25 cellular contexts compared by ENCODE assay signal in genomic region chr17:66954632-66955031, GRCh38. TPM values are rescaled to one million over a fixed set of nuclear protein-coding genes. Genes with fewer than 3 reads are reported as not detected.
"Had no signal": no experiment of that assay in that cellular context is flagged by ENCODE, and none has a peak within 500 bp of the region (broad histone marks: within the 10 kb centered on the region; RNA-seq: fewer than 3 reads in every experiment).

No MANE protein-coding gene starts in this region.

- H3K36me3 ChIP-seq: left ventricle myocardium inferior, pancreas, prostate gland, sigmoid colon, spleen, suprapubic skin, thoracic aorta, tibial artery, uterus had no signal

- H3K9me3 Mint-ChIP-seq: naive B cell; natural killer cell; stimulated activated effector memory CD8-positive, alpha-beta T cell treated with anti-CD3 and anti-CD28 coated beads, Interleukin-12 subunit alpha, Interleukin-12 subunit beta, amount 100 ng/mL, for 72 hours; stimulated activated naive CD8-positive, alpha-beta T cell treated with anti-CD3 and anti-CD28 coated beads, Interleukin-15, Interleukin-2, amounts not matched to agents 100 ng/mL and 50 ng/mL, for 24 hours had no signal

- DNase-seq: left ventricle myocardium inferior; mesendoderm; naive B cell; natural killer cell; nephron progenitor cell; pancreas; retina; right cardiac atrium; sigmoid colon; small intestine; spleen; stimulated activated CD4-positive, alpha-beta T cell treated with anti-CD3 and anti-CD28 coated beads, Interleukin-4, amount 100 ng/mL, for 24 hours; stimulated activated naive CD4-positive, alpha-beta T cell; tibial artery; uterus had no signal

- FAIRE-seq: pancreas, small intestine had no signal

- H3K4me1 Mint-ChIP-seq: naive B cell; natural killer cell; nephron progenitor cell; stimulated activated effector memory CD8-positive, alpha-beta T cell treated with anti-CD3 and anti-CD28 coated beads, Interleukin-12 subunit alpha, Interleukin-12 subunit beta, amount 100 ng/mL, for 72 hours had no signal

- H3K27me3 ChIP-seq: pancreas, sigmoid colon, uterus had no signal

- H3K36me3 Mint-ChIP-seq: naive B cell; natural killer cell; stimulated activated effector memory CD8-positive, alpha-beta T cell treated with anti-CD3 and anti-CD28 coated beads, Interleukin-12 subunit alpha, Interleukin-12 subunit beta, amount 100 ng/mL, for 72 hours; type B pancreatic cell had no signal

- H3K4me3 ChIP-seq: left ventricle myocardium inferior, lung, pancreas, prostate gland, sigmoid colon, spleen, suprapubic skin, thoracic aorta, tibial artery, uterus had no signal

- H3K4me3 Mint-ChIP-seq: mesothelial cell of epicardium; naive B cell; natural killer cell; nephron progenitor cell; stimulated activated effector memory CD8-positive, alpha-beta T cell treated with anti-CD3 and anti-CD28 coated beads, Interleukin-12 subunit alpha, Interleukin-12 subunit beta, amount 100 ng/mL, for 72 hours; stimulated activated naive CD8-positive, alpha-beta T cell treated with anti-CD3 and anti-CD28 coated beads, Interleukin-15, Interleukin-2, amounts not matched to agents 100 ng/mL and 50 ng/mL, for 24 hours; type B pancreatic cell had no signal

- H3K27ac Mint-ChIP-seq: mesothelial cell of epicardium; naive B cell; natural killer cell; nephron progenitor cell; stimulated activated effector memory CD8-positive, alpha-beta T cell treated with anti-CD3 and anti-CD28 coated beads, Interleukin-12 subunit alpha, Interleukin-12 subunit beta, amount 100 ng/mL, for 72 hours; stimulated activated naive CD8-positive, alpha-beta T cell treated with anti-CD3 and anti-CD28 coated beads, Interleukin-15, Interleukin-2, amounts not matched to agents 100 ng/mL and 50 ng/mL, for 24 hours had no signal

- H3K9me3 ChIP-seq: left ventricle myocardium inferior, pancreas, prostate gland, sigmoid colon, spleen, suprapubic skin, thoracic aorta, tibial artery, uterus had no signal

- ATAC-seq: natural killer cell; pancreas; right cardiac atrium; stimulated activated effector memory CD8-positive, alpha-beta T cell treated with anti-CD3 and anti-CD28 coated beads, Interleukin-12 subunit alpha, Interleukin-12 subunit beta, amount 100 ng/mL, for 72 hours had no signal

- H3K4me1 ChIP-seq: left ventricle myocardium inferior, pancreas, spleen, uterus had no signal

- H3K27ac ChIP-seq: left ventricle myocardium inferior, pancreas, spleen, suprapubic skin, thoracic aorta, tibial artery, uterus had no signal

RNA-seq across cellular contexts. Expression of gene CACNG4, which starts 9.9 kb away (rescaled TPM):
- total RNA-seq: left ventricle myocardium inferior, mononuclear cell, natural killer cell, spleen, subcutaneous adipose tissue, thoracic aorta had no signal
- polyA plus RNA-seq: spleen had no signal
